Comparison of ENCODE assay signal across 35 cellular contexts in genomic region chr6:137081997-137082396, GRCh38. TPM values are rescaled to one million over a fixed set of nuclear protein-coding genes. Genes with fewer than 3 reads are reported as not detected.
"Had no signal": no experiment of that assay in that cellular context is flagged by ENCODE, and none has a peak within 500 bp of the region (broad histone marks: within the 10 kb centered on the region; RNA-seq: fewer than 3 reads in every experiment).

No MANE protein-coding gene starts in this region.

- H3K36me3 ChIP-seq: MG63 had no signal

- H3K27me3 ChIP-seq: MG63 had no signal

- DNase-seq: Karpas-422, Kasumi-1, MG63, MM.1S, MV-4-11, NCI-H1048, NCI-H1092, NCI-H1092 treated with DMSO at 0.1 percent for 48 hours, NCI-H1105, NCI-H1105 treated with DMSO at 0.1 percent for 48 hours, NCI-H1417, NCI-H1417 treated with DMSO at 0.1 percent for 48 hours, NCI-H1436, NCI-H1436 treated with DMSO at 0.1 percent for 48 hours, NCI-H146, NCI-H1694, NCI-H1694 treated with DMSO at 0.1 percent for 48 hours, NCI-H187, NCI-H187 treated with DMSO at 0.1 percent for 48 hours, NCI-H1930, NCI-H2029, NCI-H2029 treated with DMSO at 0.1 percent for 48 hours, NCI-H2081, NCI-H2081 treated with DMSO at 0.1 percent for 48 hours, NCI-H2107, NCI-H2171, NCI-H2171 treated with DMSO at 0.1 percent for 48 hours, NCI-H2227 treated with DMSO at 0.1 percent for 48 hours, NCI-H226, NCI-H345, NCI-H446, NCI-H446 treated with DMSO at 0.1 percent for 48 hours, NCI-H510A had no signal

- H3K9me3 ChIP-seq: MG63 had no signal

- H3K9ac ChIP-seq: KMS-11 had no signal

- H3K27ac ChIP-seq: KMS-11 had no signal

- H3K4me3 ChIP-seq: MG63 had no signal

- H3K4me2 ChIP-seq: KMS-11 had no signal

RNA-seq across cellular contexts. Expression of gene IL20RA, which starts 37.2 kb away (rescaled TPM):
- total RNA-seq: M059J had no signal
